In genomic region chr3:31534036-31534435, GRCh38 we compare ENCODE assay signal across 8 cellular contexts. TPM values are rescaled to one million over a fixed set of nuclear protein-coding genes. Genes with fewer than 3 reads are reported as not detected.
A peak's percentile ranks its signal among the peaks of the same experiment; 100 is the strongest.
DNase-seq lines count a peak whose midpoint lies in the region; ATAC-seq and TF ChIP-seq lines count a peak whose summit lies in the region.

No MANE protein-coding gene starts in this region.

- peaks cover 0 to 41% of the 10 kb centered on the region in 2 donors for H3K4me1 ChIP-seq in right atrium auricular region
- H3K4me1 ChIP-seq in PC-3 (ENCODE audit: insufficient read depth, low read length), result peaks cover 31% of the 10 kb centered on the region
- peaks cover 19% of the 10 kb centered on the region for H3K4me1 ChIP-seq in mucosa of stomach (ENCODE audit: control insufficient read depth, insufficient read depth, low read length)

- no peaks in the 10 kb centered on the region for H3K36me3 ChIP-seq in right atrium auricular region
- no peaks in the 10 kb centered on the region for H3K36me3 ChIP-seq in PC-3 (ENCODE audit: low read depth, low read length)
- no peaks in the 10 kb centered on the region for H3K36me3 ChIP-seq in mucosa of stomach (ENCODE audit: control insufficient read depth, insufficient read depth, low read length)

- peaks cover 76% of the 10 kb centered on the region for H3K79me2 ChIP-seq in PC-3 (ENCODE audit: low read length)

- H3K4me3 ChIP-seq in right atrium auricular region (peak overlapping the region; percentile 72 to 91), PC-3 (ENCODE audit: low read length) (peak overlapping the region; percentile 98), coronary artery (peak overlapping the region; percentile 77), mucosa of stomach (ENCODE audit: low read length) (peak overlapping the region; percentile 56)

- H3K4me2 ChIP-seq in PC-3 (ENCODE audit: low read length), result peak overlapping the region; percentile 94

- intact Hi-C loops in Right ventricle myocardium inferior (cut with DNase I), result loop anchor here (5.0 to 10.0 kb wide), 2 partner anchors 78 to 451 kb away; partner anchors contain the start of genes OSBPL10 and ZNF860
- intact Hi-C loops in PC-3 (cut with micrococcal nuclease), result loop anchor here (5.0 to 10.0 kb wide), 5 partner anchors 182 to 1519 kb away; no protein-coding TSS in a partner anchor

- ATAC-seq in Right ventricle myocardium inferior (no peak), PC-3 (no peak), GM21737 (IDR thresholded peaks at IDR 0.05; ENCODE audit: unreplicated experiment) (no peak)

- H3K27me3 ChIP-seq in right atrium auricular region (no peaks in the 10 kb centered on the region), PC-3 (ENCODE audit: low read length) (no peaks in the 10 kb centered on the region), mucosa of stomach (ENCODE audit: control insufficient read depth, insufficient read depth, low read length) (no peaks in the 10 kb centered on the region)

- H3K9me2 ChIP-seq in PC-3 (replicated peaks; ENCODE audit: low read length), result no peaks in the 10 kb centered on the region

- POLR2A ChIA-PET in PC-3 (lab: Charles Lee; ENCODE audit: unreplicated experiment), result interaction anchor here (0.6 kb wide), 1 partner anchor 184 kb away, joined by 5 read pairs; no protein-coding TSS in a partner anchor

- no TSS peak for BruUV-seq in PC-3 (replicated peaks; lab: Mats Ljungman, UMichigan)

- CTCF ChIA-PET in PC-3 (lab: Charles Lee), result no interaction called here

- peaks cover 55% of the 10 kb centered on the region for H4K20me1 ChIP-seq in PC-3 (ENCODE audit: low read length)

- H3K9me3 ChIP-seq in right atrium auricular region, result no peaks in the 10 kb centered on the region
- no peaks in the 10 kb centered on the region for H3K9me3 ChIP-seq in PC-3 (ENCODE audit: low read length)
- H3K9me3 ChIP-seq in mucosa of stomach (ENCODE audit: control insufficient read depth, low read length), result no peaks in the 10 kb centered on the region

- no peak for TF ChIP-seq CTCF in right atrium auricular region (IDR thresholded peaks at IDR 0.05)
- no peak for TF ChIP-seq CTCF in PC-3 (conservative IDR thresholded peaks at IDR 0.05; ENCODE audit: low read depth, low read length)
- TF ChIP-seq CTCF in coronary artery (IDR thresholded peaks at IDR 0.05), result no peak

- DNase-seq in right atrium auricular region (ENCODE audit: low spot score), result no peak
- no peak for DNase-seq in Right ventricle myocardium inferior (ENCODE audit: missing footprints)
- peak; percentile 37 for DNase-seq in PC-3
- DNase-seq in coronary artery (ENCODE audit: low spot score), result no peak
- no peak for DNase-seq in epidermal melanocyte (ENCODE audit: insufficient read length, low spot score)
- DNase-seq in NCI-H1092 treated with DMSO at 0.1 percent for 48 hours (lab: John Stamatoyannopoulos, UW), result no peak

- H3K27ac ChIP-seq in right atrium auricular region (peak overlapping the region in 1 of 2 donors; percentile 98), PC-3 (ENCODE audit: low read length) (no peak overlapping the region), coronary artery (peak overlapping the region; percentile 96)

- no peak overlapping the region for H2AFZ ChIP-seq in PC-3 (ENCODE audit: low read length)

- no peaks in the 10 kb centered on the region for H3F3A ChIP-seq in PC-3 (ENCODE audit: low read length, unreplicated experiment)

- H3K9ac ChIP-seq in PC-3 (ENCODE audit: low read length) (peak overlapping the region; percentile 91), mucosa of stomach (ENCODE audit: low read length) (peak overlapping the region; percentile 75)

RNA-seq across cellular contexts. Expression of gene STT3B, which starts 1.3 kb away (rescaled TPM):
- total RNA-seq in right atrium auricular region (10 to 100 TPM; 78.0 to 87.5 TPM), Right ventricle myocardium inferior (98.6 TPM), PC-3 (2014; rRNA removed) (149 and 153 TPM in 2 replicates)
